Comparison of ENCODE assay signal across 26 cellular contexts in the genomic region with DNA sequence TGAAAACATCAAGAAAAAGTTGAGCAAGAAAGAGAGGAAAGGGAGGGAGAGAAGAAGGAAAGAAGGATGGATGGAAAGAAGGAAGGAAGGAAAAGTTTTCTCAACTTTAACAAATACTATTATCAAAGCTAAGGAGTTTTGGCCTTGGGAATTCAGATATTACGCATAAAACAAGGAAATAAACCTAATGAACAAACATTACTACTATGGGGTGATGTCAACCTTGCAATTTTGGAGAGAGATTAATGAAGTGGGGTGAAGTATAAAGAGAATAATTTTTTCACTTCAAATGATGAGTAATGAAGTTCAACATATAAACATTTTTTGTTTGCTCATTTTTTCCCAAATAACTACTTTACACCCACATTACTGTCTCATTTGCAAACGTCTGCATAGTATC.
"Had no signal": no experiment of that assay in that cellular context is flagged by ENCODE, and none has a peak within 500 bp of the region (broad histone marks: within the 10 kb centered on the region; RNA-seq: fewer than 3 reads in every experiment).

No MANE protein-coding gene starts in this region.

- H3K36me3 ChIP-seq: adrenal gland had no signal

- H3K27me3 ChIP-seq: adrenal gland had no signal

- H3K9me3 ChIP-seq: adrenal gland had no signal

- H3K4me3 Mint-ChIP-seq: activated CD4-positive, alpha-beta memory T cell treated with anti-CD3 and anti-CD28 coated beads for 36 hours; activated CD4-positive, alpha-beta T cell treated with anti-CD3 and anti-CD28 coated beads, Interleukin-2, amount 10 ng/mL, durations not matched to agents 7 days and 5 days; activated naive CD8-positive, alpha-beta T cell; brain; central memory CD8-positive, alpha-beta T cell had no signal

- DNase-seq: activated CD4-positive, alpha-beta memory T cell treated with anti-CD3 and anti-CD28 coated beads for 36 hours; activated CD4-positive, alpha-beta T cell treated with anti-CD3 and anti-CD28 coated beads, Interleukin-2, amount 10 ng/mL, durations not matched to agents 7 days and 5 days; activated CD8-positive, alpha-beta memory T cell treated with anti-CD3 and anti-CD28 coated beads for 24 hours; activated effector memory CD4-positive, alpha-beta T cell treated with Interleukin-2 at 50 U/mL for 16 hours; activated naive CD4-positive, alpha-beta T cell; activated T-cell treated with anti-CD3 and anti-CD28 coated beads for 4 hours; adrenal gland; aorta; NCI-H1092; NCI-H1417 treated with DMSO at 0.1 percent for 48 hours; NCI-H1694; NCI-H2029; NCI-H345; NCI-H510A; NCI-H526 treated with DMSO at 0.1 percent for 48 hours; NK-92 treated with Interleukin-12 subunit alpha and Interleukin-12 subunit beta, amount 100 ng/mL, for 24 hours; OCI-M1; RPMI8226 had no signal

- H3K27ac ChIP-seq: adrenal gland, KMS-11, SK-N-MC had no signal

- H3K4me3 ChIP-seq: adrenal gland, SK-N-MC had no signal

- H3K9me3 Mint-ChIP-seq: activated CD4-positive, alpha-beta memory T cell treated with anti-CD3 and anti-CD28 coated beads for 36 hours; activated CD4-positive, alpha-beta T cell treated with anti-CD3 and anti-CD28 coated beads, Interleukin-2, amount 10 ng/mL, durations not matched to agents 7 days and 5 days; brain; central memory CD8-positive, alpha-beta T cell had no signal

- H3K4me1 ChIP-seq: adrenal gland had no signal

- ATAC-seq: activated CD4-positive, CD25-positive, alpha-beta regulatory T cell treated with anti-CD3 and anti-CD28 coated beads, Interleukin-2, amount 50 U/mL, for 24 hours; Panc1; Right ventricle myocardium inferior had no signal

- H3K27me3 Mint-ChIP-seq: activated CD4-positive, alpha-beta memory T cell treated with anti-CD3 and anti-CD28 coated beads for 36 hours; activated CD4-positive, alpha-beta T cell treated with anti-CD3 and anti-CD28 coated beads, Interleukin-2, amount 10 ng/mL, durations not matched to agents 7 days and 5 days; activated naive CD8-positive, alpha-beta T cell; brain; central memory CD8-positive, alpha-beta T cell had no signal

- H3K27ac Mint-ChIP-seq: activated CD4-positive, alpha-beta memory T cell treated with anti-CD3 and anti-CD28 coated beads for 36 hours; activated CD4-positive, alpha-beta T cell treated with anti-CD3 and anti-CD28 coated beads, Interleukin-2, amount 10 ng/mL, durations not matched to agents 7 days and 5 days; activated naive CD8-positive, alpha-beta T cell; brain had no signal

- H3K36me3 Mint-ChIP-seq: activated CD4-positive, alpha-beta memory T cell treated with anti-CD3 and anti-CD28 coated beads for 36 hours; brain had no signal
